Comparison of ENCODE assay signal across 11 cellular contexts in the genomic region with DNA sequence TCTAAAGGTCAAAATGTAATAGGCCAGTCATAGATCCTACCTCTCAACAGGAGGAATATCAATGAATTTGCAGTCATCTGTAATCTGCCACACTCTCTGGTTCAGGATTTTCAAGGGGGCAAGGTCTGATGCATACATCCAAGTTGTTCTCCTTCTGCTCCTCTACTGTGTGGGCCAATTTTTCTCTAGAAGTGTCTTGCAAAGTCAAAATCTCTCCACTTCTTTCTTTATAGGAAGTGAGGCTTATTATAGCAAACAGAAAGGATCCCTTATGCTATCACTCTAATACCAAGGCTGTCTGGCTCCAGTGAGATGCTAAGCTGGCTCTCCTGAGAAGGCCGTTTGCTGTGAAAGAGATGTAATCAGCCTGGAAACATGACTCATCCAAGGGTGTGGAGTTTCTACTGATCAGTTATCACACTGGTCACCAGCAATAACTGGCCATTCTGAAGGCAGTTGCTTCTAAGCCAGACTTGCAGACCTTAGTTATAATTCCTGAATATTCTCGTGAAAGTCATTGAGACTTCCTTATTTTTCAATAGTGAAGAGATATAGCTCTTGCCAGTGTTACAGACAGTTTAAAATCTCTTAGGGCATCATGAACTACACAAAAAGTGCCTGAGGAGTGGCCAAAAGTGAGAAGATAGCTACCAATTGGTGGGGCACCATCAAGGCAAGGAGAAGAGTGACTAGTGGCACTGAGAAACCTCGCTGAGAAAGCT. TPM values are rescaled to one million over a fixed set of nuclear protein-coding genes. Genes with fewer than 3 reads are reported as not detected.
A peak's percentile ranks its signal among the peaks of the same experiment; 100 is the strongest.
DNase-seq lines count a peak whose midpoint lies in the region; TF ChIP-seq lines count a peak whose summit lies in the region.
"Had no signal": no experiment of that assay in that cellular context is flagged by ENCODE, and none has a peak within 500 bp of the region (broad histone marks: within the 10 kb centered on the region; RNA-seq: fewer than 3 reads in every experiment).

No MANE protein-coding gene starts in this region.

- no peak overlapping the region for H3K4me2 ChIP-seq in GM23248 (ENCODE audit: unreplicated experiment)

- WGBS in GM23248 (ENCODE audit: low coverage in 1 of 2, low lambda C conversion rate in 2 of 2, missing lambda C conversion rate in 2 of 2), 2 experiments = 53 to 59% methylated on average over 3 of the region's 3 CpGs
- WGBS in transverse colon (ENCODE audit: low coverage in 1 of 2), 2 donors = 60 to 83% methylated on average over 1 to 3 of the region's 3 CpGs

- in situ Hi-C loops in GM23248 (cut with MboI) = no loop called here
- in situ Hi-C loops in transverse colon (cut with MboI; ENCODE audit: low pct_ligation_motif_present in 1 of 4, low pct_unique_long_range_greater_than_20kb in 1 of 4, low sequenced_read_pairs in 3 of 4) = no loop called here

- H3K4me3 ChIP-seq in GM23248 = no peak overlapping the region
- no peak overlapping the region for H3K4me3 ChIP-seq in ascending aorta
- no peak overlapping the region for H3K4me3 ChIP-seq in transverse colon
- H3K4me3 ChIP-seq: dorsolateral prefrontal cortex had no signal

- no peak overlapping the region for H3K9ac ChIP-seq in GM23248

- no peak overlapping the region for H2AFZ ChIP-seq in GM23248

- no peak for TF ChIP-seq EP300 in transverse colon (IDR thresholded peaks at IDR 0.05; ENCODE audit: low read depth)

- intact Hi-C loops in ascending aorta (cut with DNase I) (no loop called here), transverse colon (cut with DNase I; ENCODE audit: low total_unique reads) (no loop called here)

- DNase-seq in GM23248 (peak; percentile 61), OCI-M2 (lab: John Stamatoyannopoulos, UW; ENCODE audit: unreplicated experiment) (peak; percentile 13), epithelial cell of prostate (ENCODE audit: low read depth, low spot score) (peak; percentile 24), pons (ENCODE audit: low spot score) (peak; percentile 6), ascending aorta (ENCODE audit: low spot score in 2 of 2) (no peak), transverse colon (no peak), NCI-H226 (no peak)
- DNase-seq in stimulated activated CD4-positive, alpha-beta T cell treated with anti-CD3 and anti-CD28 coated beads, Interleukin-4, amount 100 ng/mL, for 1 hour = no peak
- DNase-seq: activated naive CD4-positive, alpha-beta T cell treated with anti-CD3 and anti-CD28 coated beads, Interleukin-2, amount 50 U/mL, for 16 hours; DND-41 had no signal

- H3K36me3 ChIP-seq in GM23248 (ENCODE audit: low read depth) (no peaks in the 10 kb centered on the region), ascending aorta (no peaks in the 10 kb centered on the region), transverse colon (no peaks in the 10 kb centered on the region)

- TF ChIP-seq POLR2A in transverse colon (IDR thresholded peaks at IDR 0.05) = no peak

- H4K20me1 ChIP-seq in GM23248 (ENCODE audit: insufficient read depth) = no peaks in the 10 kb centered on the region

- no peak overlapping the region for H3K27ac ChIP-seq in GM23248
- H3K27ac ChIP-seq in epithelial cell of prostate = no peak overlapping the region
- no peak overlapping the region for H3K27ac ChIP-seq in ascending aorta
- H3K27ac ChIP-seq in transverse colon = no peak overlapping the region

- H3F3A ChIP-seq in GM23248 (ENCODE audit: insufficient read depth) = no peaks in the 10 kb centered on the region

- no peaks in the 10 kb centered on the region for H3K79me2 ChIP-seq in GM23248 (ENCODE audit: insufficient read depth)

- H3K27me3 ChIP-seq in GM23248 (replicated peaks; ENCODE audit: insufficient read depth) (no peaks in the 10 kb centered on the region), ascending aorta (no peaks in the 10 kb centered on the region), transverse colon (no peaks in the 10 kb centered on the region)
- H3K27me3 ChIP-seq: dorsolateral prefrontal cortex had no signal

- H3K4me1 ChIP-seq in GM23248 (ENCODE audit: insufficient read depth) (peaks cover 5% of the 10 kb centered on the region; the same call in 1 of the 2 replicates), ascending aorta (no peaks in the 10 kb centered on the region), transverse colon (no peaks in the 10 kb centered on the region)

- H3K9me2 ChIP-seq in GM23248 (ENCODE audit: insufficient read depth) = no peaks in the 10 kb centered on the region

- no peaks in the 10 kb centered on the region for H3K9me3 ChIP-seq in GM23248 (ENCODE audit: low read depth)
- peaks cover 0 to 7% of the 10 kb centered on the region in 2 donors for H3K9me3 ChIP-seq in ascending aorta
- H3K9me3 ChIP-seq in transverse colon = peaks cover 5 to 6% of the 10 kb centered on the region in 2 donors

- TF ChIP-seq CTCF in ascending aorta (IDR thresholded peaks at IDR 0.05) = no peak
- no peak for TF ChIP-seq CTCF in transverse colon (IDR thresholded peaks at IDR 0.05)

RNA-seq across cellular contexts. Expression of a gene that starts 43.2 kb away (rescaled TPM):
- 0.13 TPM in 1 of 2 replicates, not detected in the other for total RNA-seq in GM23248 (2014; rRNA removed; shearing (Covaris generic))
- 0.05 and 0.11 TPM in 2 replicates for polyA plus RNA-seq in GM23248 (2016; fragmentation: Nextera tagmentation; extraction: Ambion mirVana)
- total RNA-seq in ascending aorta (not detected), transverse colon (1 to 10 TPM in 2 of 4 donors, under 1 TPM in 2; 0.48 to 9.4 (median 3.3) TPM)

Comparison
In these comparisons a context has a peak if more than half of its experiments do, and no peak if none do; other contexts are left out.
1. DNase-seq: peak in GM23248 (single experiment), OCI-M2 (single experiment), epithelial cell of prostate (single experiment) and pons (single experiment); none in ascending aorta (0 of 2), transverse colon (single experiment), stimulated activated CD4-positive, alpha-beta T cell treated with anti-CD3 and anti-CD28 coated beads, Interleukin-4, amount 100 ng/mL, for 1 hour (single experiment) and NCI-H226 (single experiment).